In the genomic region with DNA sequence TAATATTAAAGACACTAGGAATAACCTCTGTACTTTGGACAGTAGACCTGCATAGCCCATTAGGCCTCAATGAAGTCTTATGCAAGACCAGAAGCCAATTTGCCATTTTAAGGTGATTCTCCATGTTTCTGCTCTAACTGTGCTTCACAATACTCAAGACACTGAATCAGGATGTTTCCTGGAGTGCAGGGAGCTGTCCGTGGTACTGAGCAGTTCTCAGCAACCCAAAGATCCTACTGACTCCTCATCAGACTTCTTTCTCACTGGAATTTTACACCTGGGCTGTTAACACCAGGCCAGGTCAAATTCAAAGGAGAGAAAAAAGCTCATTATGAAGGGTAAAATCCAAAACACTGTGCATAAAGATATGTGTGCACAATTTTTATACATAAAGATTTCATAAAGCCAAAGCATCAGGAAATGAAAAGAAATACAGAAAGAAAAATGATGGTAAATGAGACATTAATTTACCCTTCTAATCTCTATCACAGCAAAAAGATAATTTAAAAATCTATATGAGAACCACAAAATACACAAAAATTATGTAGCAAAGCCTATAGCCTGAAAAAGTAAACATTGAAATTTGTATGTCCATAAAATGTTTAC, we compare ENCODE assay signal across 7 cellular contexts.
DNase-seq lines count a peak whose midpoint lies in the region; ATAC-seq and TF ChIP-seq lines count a peak whose summit lies in the region.
"Not testable (repeated sequence)": the region's sequence is repeated elsewhere in the genome, so short reads cannot be mapped to it uniquely, and the experiment has no call there.

No MANE protein-coding gene starts in this region.

- H3K4me3 ChIP-seq in body of pancreas, right lobe of liver, prostate gland: not testable (repeated sequence)

- not testable (repeated sequence) for H3K36me3 ChIP-seq in body of pancreas (replicated peaks in 1 of 2; ENCODE audit: insufficient read depth in 1 of 2, low read depth in 2 of 2); right lobe of liver; prostate gland

- not testable (repeated sequence) for H3K27me3 ChIP-seq in body of pancreas; right lobe of liver; prostate gland (replicated peaks; ENCODE audit: insufficient read depth)

- TF ChIP-seq RAD21 in Ishikawa (IDR thresholded peaks at IDR 0.05; ENCODE audit: low read depth): not testable (repeated sequence)

- WGBS in body of pancreas, 2 donors: 0% methylated on average over 1 of the region's 1 CpG
- WGBS in right lobe of liver (ENCODE audit: insufficient coverage, low coverage, low lambda C conversion rate, missing lambda C conversion rate): 0% methylated on average over 1 of the region's 1 CpG
- WGBS in prostate gland: 8% methylated on average over 1 of the region's 1 CpG

- not testable (repeated sequence) for H3K9me3 ChIP-seq in body of pancreas, right lobe of liver, prostate gland

- not testable (repeated sequence) for H3K4me1 ChIP-seq in body of pancreas; right lobe of liver; prostate gland (replicated peaks)

- TF ChIP-seq CTCF in body of pancreas (IDR thresholded peaks at IDR 0.05); right lobe of liver (IDR thresholded peaks at IDR 0.05); prostate gland (IDR thresholded peaks at IDR 0.05): not testable (repeated sequence)

- not testable (repeated sequence) for TF ChIP-seq POLR2A in body of pancreas (IDR thresholded peaks at IDR 0.05); right lobe of liver (IDR thresholded peaks at IDR 0.05); prostate gland (IDR thresholded peaks at IDR 0.05)

- peak; percentile 3 to 19 for DNase-seq in activated CD4-positive, alpha-beta T cell treated with anti-CD3 and anti-CD28 coated beads, Interleukin-2, amount 50 U/mL, for 4 hours
- peak; percentile 37 to 38 for DNase-seq in activated T-cell treated with anti-CD3 and anti-CD28 coated beads, Interleukin-2, amount 50 U/mL, for 48 hours
- peak; percentile 53 to 75 (median 61) for DNase-seq in body of pancreas
- DNase-seq in right lobe of liver: peak; percentile 37 to 60 (median 60)
- peak; percentile 15 for DNase-seq in prostate gland (ENCODE audit: low spot score)
- peak; percentile 1 to 5 for DNase-seq in stimulated activated CD8-positive, alpha-beta memory T cell treated with anti-CD3 and anti-CD28 coated beads, Interleukin-2, amount 100 ng/mL, for 1 hour (ENCODE audit: low read depth in 2 of 2)

- TF ChIP-seq EP300 in Ishikawa (IDR thresholded peaks at IDR 0.05; ENCODE audit: borderline replicate concordance): not testable (repeated sequence)

- ATAC-seq in body of pancreas, right lobe of liver: not testable (repeated sequence)

- not testable (repeated sequence) for H3K27ac ChIP-seq in body of pancreas, right lobe of liver, prostate gland

- intact Hi-C loops in body of pancreas (cut with DNase I); right lobe of liver (cut with DNase I); prostate gland (cut with DNase I): not testable (repeated sequence)

TF ChIP-seq in Ishikawa, 13 proteins besides CTCF, POLR2A, EP300 and RAD21:
- TF ChIP-seq, protein P1, sequence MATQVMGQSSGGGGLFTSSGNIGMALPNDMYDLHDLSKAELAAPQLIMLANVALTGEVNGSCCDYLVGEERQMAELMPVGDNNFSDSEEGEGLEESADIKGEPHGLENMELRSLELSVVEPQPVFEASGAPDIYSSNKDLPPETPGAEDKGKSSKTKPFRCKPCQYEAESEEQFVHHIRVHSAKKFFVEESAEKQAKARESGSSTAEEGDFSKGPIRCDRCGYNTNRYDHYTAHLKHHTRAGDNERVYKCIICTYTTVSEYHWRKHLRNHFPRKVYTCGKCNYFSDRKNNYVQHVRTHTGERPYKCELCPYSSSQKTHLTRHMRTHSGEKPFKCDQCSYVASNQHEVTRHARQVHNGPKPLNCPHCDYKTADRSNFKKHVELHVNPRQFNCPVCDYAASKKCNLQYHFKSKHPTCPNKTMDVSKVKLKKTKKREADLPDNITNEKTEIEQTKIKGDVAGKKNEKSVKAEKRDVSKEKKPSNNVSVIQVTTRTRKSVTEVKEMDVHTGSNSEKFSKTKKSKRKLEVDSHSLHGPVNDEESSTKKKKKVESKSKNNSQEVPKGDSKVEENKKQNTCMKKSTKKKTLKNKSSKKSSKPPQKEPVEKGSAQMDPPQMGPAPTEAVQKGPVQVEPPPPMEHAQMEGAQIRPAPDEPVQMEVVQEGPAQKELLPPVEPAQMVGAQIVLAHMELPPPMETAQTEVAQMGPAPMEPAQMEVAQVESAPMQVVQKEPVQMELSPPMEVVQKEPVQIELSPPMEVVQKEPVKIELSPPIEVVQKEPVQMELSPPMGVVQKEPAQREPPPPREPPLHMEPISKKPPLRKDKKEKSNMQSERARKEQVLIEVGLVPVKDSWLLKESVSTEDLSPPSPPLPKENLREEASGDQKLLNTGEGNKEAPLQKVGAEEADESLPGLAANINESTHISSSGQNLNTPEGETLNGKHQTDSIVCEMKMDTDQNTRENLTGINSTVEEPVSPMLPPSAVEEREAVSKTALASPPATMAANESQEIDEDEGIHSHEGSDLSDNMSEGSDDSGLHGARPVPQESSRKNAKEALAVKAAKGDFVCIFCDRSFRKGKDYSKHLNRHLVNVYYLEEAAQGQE (IDR thresholded peaks at IDR 0.05; ENCODE audit: low read depth): peak; percentile 63
TF ChIP-seq in Ishikawa: peak in this region for 1; not testable (repeated sequence) for 12.

Comparison
In these comparisons a context has a peak if more than half of its experiments do, and no peak if none do; other contexts are left out.
1. DNase-seq: peak in every context shown above with its lines; median percentile 61 in body of pancreas; 60 in right lobe of liver; 38 in activated T-cell treated with anti-CD3 and anti-CD28 coated beads, Interleukin-2, amount 50 U/mL, for 48 hours; 15 in prostate gland; 11 in activated CD4-positive, alpha-beta T cell treated with anti-CD3 and anti-CD28 coated beads, Interleukin-2, amount 50 U/mL, for 4 hours; 3 in stimulated activated CD8-positive, alpha-beta memory T cell treated with anti-CD3 and anti-CD28 coated beads, Interleukin-2, amount 100 ng/mL, for 1 hour.